In genomic region chr4:55866290-55866907, GRCh38 we compare ENCODE assay signal across 1 cellular context.
TF ChIP-seq lines count a peak whose summit lies in the region.

No MANE protein-coding gene starts in this region.

TF ChIP-seq in GM23338, 12 proteins besides CTCF, POLR2A, EP300 and RAD21 (continued from another document):
- no peak for TF ChIP-seq REST (IDR thresholded peaks at IDR 0.05; ENCODE audit: unreplicated experiment)
- no peak for TF ChIP-seq ZNF331 (CRISPR knock-in tag; IDR thresholded peaks at IDR 0.05; ENCODE audit: low read depth)
- TF ChIP-seq JUNB (IDR thresholded peaks at IDR 0.05; ENCODE audit: unreplicated experiment): no peak
- TF ChIP-seq EZH2phosphoT487 (IDR thresholded peaks at IDR 0.05; ENCODE audit: unreplicated experiment): no peak
- TF ChIP-seq STAT1 (IDR thresholded peaks at IDR 0.05; ENCODE audit: unreplicated experiment): no peak
- no peak for TF ChIP-seq POLR2AphosphoS5 (IDR thresholded peaks at IDR 0.05; ENCODE audit: low read depth)
- TF ChIP-seq ZNF114 (CRISPR knock-in tag; IDR thresholded peaks at IDR 0.05): no peak
